In genomic region chr3:89043406-89043947, GRCh38 we compare ENCODE assay signal across 16 cellular contexts.
DNase-seq lines count a peak whose midpoint lies in the region; ATAC-seq, FAIRE-seq and TF ChIP-seq lines count a peak whose summit lies in the region.
"Had no signal": no experiment of that assay in that cellular context is flagged by ENCODE, and none has a peak within 500 bp of the region (broad histone marks: within the 10 kb centered on the region; RNA-seq: fewer than 3 reads in every experiment).

No MANE protein-coding gene starts in this region.

- no peaks in the 10 kb centered on the region for H3K27me3 ChIP-seq in GM23338 (ENCODE audit: insufficient read depth)
- 0 out of 2 replicates have a peak, but pooled peaks cover 13% of the 10 kb centered on the region for H3K27me3 ChIP-seq in PC-3 (ENCODE audit: low read length)
- no peaks in the 10 kb centered on the region for H3K27me3 ChIP-seq in keratinocyte (ENCODE audit: control insufficient read depth, extremely low read depth, insufficient read depth, low read length)
- H3K27me3 ChIP-seq: BLaER1 treated with 17β-estradiol and CSF1 and Interleukin-3, amounts not matched to agents 10 nM and 100 nM; SJSA1 had no signal

- H3K4me3 ChIP-seq in GM23338 (no peak overlapping the region), PC-3 (ENCODE audit: low read length) (no peak overlapping the region), keratinocyte (ENCODE audit: control insufficient read depth in 2 of 3, extremely low read depth in 1 of 3, insufficient read depth in 2 of 3, low read depth in 1 of 3, low read length in 3 of 3) (no peak overlapping the region)
- H3K4me3 ChIP-seq: BLaER1 treated with 17β-estradiol and CSF1 and Interleukin-3, amounts not matched to agents 10 nM and 100 nM; SJSA1 had no signal

- FAIRE-seq in keratinocyte (lab: Jason Lieb, UNC) (no peak), HTR-8/SVneo (lab: Jason Lieb, UNC) (no peak)

- H3K9me3 ChIP-seq in PC-3 (ENCODE audit: low read length) (no peaks in the 10 kb centered on the region), keratinocyte (ENCODE audit: control insufficient read depth, low read depth, low read length) (no peaks in the 10 kb centered on the region)
- H3K9me3 ChIP-seq: BLaER1 treated with 17β-estradiol and CSF1 and Interleukin-3, amounts not matched to agents 10 nM and 100 nM; SJSA1 had no signal

- H3K27me3 Mint-ChIP-seq in GM23338 (ENCODE audit: insufficient read depth, low read depth, poor library complexity) = no peaks in the 10 kb centered on the region
- H3K27me3 Mint-ChIP-seq in activated T-cell treated with anti-CD3 and anti-CD28 coated beads, Interleukin-2, amount 50 U/mL, for 24 hours = no peaks in the 10 kb centered on the region

- H3K27ac ChIP-seq in GM23338 (ENCODE audit: low read depth) (no peak overlapping the region), PC-3 (ENCODE audit: low read length) (no peak overlapping the region), keratinocyte (ENCODE audit: control insufficient read depth, insufficient read depth, low read length) (no peak overlapping the region)
- H3K27ac ChIP-seq: BLaER1 treated with 17β-estradiol and CSF1 and Interleukin-3, amounts not matched to agents 10 nM and 100 nM; HL-60; SJSA1 had no signal

- no peak overlapping the region for H3K27ac Mint-ChIP-seq in GM23338
- no peak overlapping the region for H3K27ac Mint-ChIP-seq in activated T-cell treated with anti-CD3 and anti-CD28 coated beads, Interleukin-2, amount 50 U/mL, for 24 hours

- H3K4me2 ChIP-seq in GM23338 (no peak overlapping the region), PC-3 (ENCODE audit: low read length) (no peak overlapping the region), keratinocyte (ENCODE audit: control insufficient read depth, extremely low read depth, insufficient read depth, low read depth, low read length) (no peak overlapping the region)

- H3K9me2 ChIP-seq in GM23338 (ENCODE audit: insufficient read depth) (peaks cover 7% of the 10 kb centered on the region; the same call in 1 of the 2 replicates), PC-3 (replicated peaks; ENCODE audit: low read length) (no peaks in the 10 kb centered on the region)

- TF ChIP-seq CTCF in GM23338 (conservative IDR thresholded peaks at IDR 0.05; ENCODE audit: low read depth in 2 of 2) (no peak), PC-3 (conservative IDR thresholded peaks at IDR 0.05; ENCODE audit: low read depth, low read length) (no peak), keratinocyte (optimal IDR thresholded peaks at IDR 0.05 in 1 of 3, IDR thresholded peaks at IDR 0.05 in 1 of 3, conservative IDR thresholded peaks at IDR 0.05 in 1 of 3; ENCODE audit: extremely low read depth in 1 of 3, insufficient read depth in 2 of 3, low read length in 3 of 3) (no peak)

- H3K36me3 ChIP-seq in GM23338 (ENCODE audit: insufficient read depth) (no peaks in the 10 kb centered on the region), PC-3 (ENCODE audit: low read depth, low read length) (no peaks in the 10 kb centered on the region), keratinocyte (ENCODE audit: control insufficient read depth in 2 of 2, extremely low read depth in 1 of 2, insufficient read depth in 2 of 2, low read length in 2 of 2) (no peaks in the 10 kb centered on the region)
- H3K36me3 ChIP-seq: BLaER1 treated with 17β-estradiol and CSF1 and Interleukin-3, amounts not matched to agents 10 nM and 100 nM; SJSA1 had no signal

- no peaks in the 10 kb centered on the region for H3K9me3 Mint-ChIP-seq in GM23338
- H3K9me3 Mint-ChIP-seq in activated T-cell treated with anti-CD3 and anti-CD28 coated beads, Interleukin-2, amount 50 U/mL, for 24 hours = no peaks in the 10 kb centered on the region

- peaks cover 22% of the 10 kb centered on the region; the same call in 1 of the 2 replicates for H3K4me1 ChIP-seq in GM23338 (ENCODE audit: insufficient read depth)
- no peaks in the 10 kb centered on the region for H3K4me1 ChIP-seq in PC-3 (ENCODE audit: insufficient read depth, low read length)
- H3K4me1 ChIP-seq in keratinocyte (ENCODE audit: control insufficient read depth, extremely low read depth, insufficient read depth, low read length) = no peaks in the 10 kb centered on the region
- H3K4me1 ChIP-seq: SJSA1 had no signal

- no peaks in the 10 kb centered on the region for H3K36me3 Mint-ChIP-seq in GM23338 (ENCODE audit: low read depth)
- no peaks in the 10 kb centered on the region for H3K36me3 Mint-ChIP-seq in activated T-cell treated with anti-CD3 and anti-CD28 coated beads, Interleukin-2, amount 50 U/mL, for 24 hours (ENCODE audit: low read depth)

- dilution Hi-C loops in keratinocyte (cut with MboI; ENCODE audit: extremely low pct_ligation_motif_present, low sequenced_read_pairs) = no loop called here

- peaks cover 26% of the 10 kb centered on the region for H3K4me1 Mint-ChIP-seq in GM23338
- H3K4me1 Mint-ChIP-seq in activated T-cell treated with anti-CD3 and anti-CD28 coated beads, Interleukin-2, amount 50 U/mL, for 24 hours (ENCODE audit: low read depth) = no peaks in the 10 kb centered on the region

- H4K20me1 ChIP-seq in GM23338 (replicated peaks; ENCODE audit: insufficient read depth) (no peaks in the 10 kb centered on the region), PC-3 (ENCODE audit: low read length) (no peaks in the 10 kb centered on the region), keratinocyte (ENCODE audit: control insufficient read depth, extremely low read depth, insufficient read depth, low read length) (no peaks in the 10 kb centered on the region)
- H4K20me1 ChIP-seq: BLaER1 treated with 17β-estradiol and CSF1 and Interleukin-3, amounts not matched to agents 10 nM and 100 nM had no signal

- H3K4me3 Mint-ChIP-seq in GM23338 = no peak overlapping the region
- no peak overlapping the region for H3K4me3 Mint-ChIP-seq in activated T-cell treated with anti-CD3 and anti-CD28 coated beads, Interleukin-2, amount 50 U/mL, for 24 hours

- ATAC-seq in GM23338 (no peak), PC-3 (no peak)
- ATAC-seq: Panc1 had no signal

- no peaks in the 10 kb centered on the region for H3K9me1 ChIP-seq in keratinocyte (ENCODE audit: control insufficient read depth, extremely low read depth, insufficient read depth, low read length)

- DNase-seq in GM23338 (ENCODE audit: low spot score) (no peak), NCI-H1105 treated with DMSO at 0.1 percent for 48 hours (lab: John Stamatoyannopoulos, UW) (peak; percentile 79), PC-3 (no peak), keratinocyte (ENCODE audit: low read depth, low spot score) (no peak), HTR-8/SVneo (ENCODE audit: insufficient read length, low spot score) (no peak), cerebellar cortex (ENCODE audit: low spot score) (no peak)
- no peak for DNase-seq in activated T-cell treated with anti-CD3 and anti-CD28 coated beads, Interleukin-2, amount 50 U/mL, for 24 hours
- DNase-seq: H7, IMR-90, NCI-H146, NCI-H2029 treated with DMSO at 0.1 percent for 48 hours, NCI-H510A treated with DMSO at 0.1 percent for 48 hours had no signal

- no peak overlapping the region for H3K9ac ChIP-seq in PC-3 (ENCODE audit: low read length)
- no peak overlapping the region for H3K9ac ChIP-seq in keratinocyte (ENCODE audit: control insufficient read depth, extremely low read depth, insufficient read depth, low read length)
- H3K9ac ChIP-seq: BLaER1 treated with 17β-estradiol and CSF1 and Interleukin-3, amounts not matched to agents 10 nM and 100 nM had no signal

- H2AFZ ChIP-seq in GM23338 (0 out of 2 replicates have a peak overlapping the region, but pooled peaks have one; percentile 49), PC-3 (ENCODE audit: low read length) (0 out of 2 replicates have a peak overlapping the region, but pooled peaks have one; percentile 35), keratinocyte (ENCODE audit: control insufficient read depth, low read length) (peak overlapping the region; percentile 26)

- POLR2A ChIA-PET in PC-3 (lab: Charles Lee; ENCODE audit: unreplicated experiment) = no interaction called here

- H3K79me2 ChIP-seq in GM23338 (replicated peaks; ENCODE audit: insufficient read depth) = no peaks in the 10 kb centered on the region
- no peaks in the 10 kb centered on the region for H3K79me2 ChIP-seq in PC-3 (ENCODE audit: low read length)
- H3K79me2 ChIP-seq in keratinocyte (ENCODE audit: control insufficient read depth, insufficient read depth, low read length) = no peaks in the 10 kb centered on the region

- H3F3A ChIP-seq in GM23338 (replicated peaks; ENCODE audit: low read depth) = no peaks in the 10 kb centered on the region
- H3F3A ChIP-seq in PC-3 (ENCODE audit: low read length, unreplicated experiment) = no peaks in the 10 kb centered on the region

- CTCF ChIA-PET in PC-3 (lab: Charles Lee) = no interaction called here

- intact Hi-C loops in PC-3 (cut with micrococcal nuclease) = no loop called here

- no TSS peak for BruUV-seq in PC-3 (replicated peaks; lab: Mats Ljungman, UMichigan)

TF ChIP-seq in GM23338, 12 proteins besides CTCF, POLR2A, EP300 and RAD21:
- TF ChIP-seq ZNF114 (CRISPR knock-in tag; IDR thresholded peaks at IDR 0.05) (no peak), CREB1 (CRISPR knock-in tag; IDR thresholded peaks at IDR 0.05; ENCODE audit: low read depth) (no peak), ZNF331 (CRISPR knock-in tag; IDR thresholded peaks at IDR 0.05; ENCODE audit: low read depth) (no peak), JUNB (IDR thresholded peaks at IDR 0.05; ENCODE audit: unreplicated experiment) (no peak)
- TF ChIP-seq, protein P1, sequence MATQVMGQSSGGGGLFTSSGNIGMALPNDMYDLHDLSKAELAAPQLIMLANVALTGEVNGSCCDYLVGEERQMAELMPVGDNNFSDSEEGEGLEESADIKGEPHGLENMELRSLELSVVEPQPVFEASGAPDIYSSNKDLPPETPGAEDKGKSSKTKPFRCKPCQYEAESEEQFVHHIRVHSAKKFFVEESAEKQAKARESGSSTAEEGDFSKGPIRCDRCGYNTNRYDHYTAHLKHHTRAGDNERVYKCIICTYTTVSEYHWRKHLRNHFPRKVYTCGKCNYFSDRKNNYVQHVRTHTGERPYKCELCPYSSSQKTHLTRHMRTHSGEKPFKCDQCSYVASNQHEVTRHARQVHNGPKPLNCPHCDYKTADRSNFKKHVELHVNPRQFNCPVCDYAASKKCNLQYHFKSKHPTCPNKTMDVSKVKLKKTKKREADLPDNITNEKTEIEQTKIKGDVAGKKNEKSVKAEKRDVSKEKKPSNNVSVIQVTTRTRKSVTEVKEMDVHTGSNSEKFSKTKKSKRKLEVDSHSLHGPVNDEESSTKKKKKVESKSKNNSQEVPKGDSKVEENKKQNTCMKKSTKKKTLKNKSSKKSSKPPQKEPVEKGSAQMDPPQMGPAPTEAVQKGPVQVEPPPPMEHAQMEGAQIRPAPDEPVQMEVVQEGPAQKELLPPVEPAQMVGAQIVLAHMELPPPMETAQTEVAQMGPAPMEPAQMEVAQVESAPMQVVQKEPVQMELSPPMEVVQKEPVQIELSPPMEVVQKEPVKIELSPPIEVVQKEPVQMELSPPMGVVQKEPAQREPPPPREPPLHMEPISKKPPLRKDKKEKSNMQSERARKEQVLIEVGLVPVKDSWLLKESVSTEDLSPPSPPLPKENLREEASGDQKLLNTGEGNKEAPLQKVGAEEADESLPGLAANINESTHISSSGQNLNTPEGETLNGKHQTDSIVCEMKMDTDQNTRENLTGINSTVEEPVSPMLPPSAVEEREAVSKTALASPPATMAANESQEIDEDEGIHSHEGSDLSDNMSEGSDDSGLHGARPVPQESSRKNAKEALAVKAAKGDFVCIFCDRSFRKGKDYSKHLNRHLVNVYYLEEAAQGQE (IDR thresholded peaks at IDR 0.05; ENCODE audit: unreplicated experiment) = no peak
